In the genomic region with DNA sequence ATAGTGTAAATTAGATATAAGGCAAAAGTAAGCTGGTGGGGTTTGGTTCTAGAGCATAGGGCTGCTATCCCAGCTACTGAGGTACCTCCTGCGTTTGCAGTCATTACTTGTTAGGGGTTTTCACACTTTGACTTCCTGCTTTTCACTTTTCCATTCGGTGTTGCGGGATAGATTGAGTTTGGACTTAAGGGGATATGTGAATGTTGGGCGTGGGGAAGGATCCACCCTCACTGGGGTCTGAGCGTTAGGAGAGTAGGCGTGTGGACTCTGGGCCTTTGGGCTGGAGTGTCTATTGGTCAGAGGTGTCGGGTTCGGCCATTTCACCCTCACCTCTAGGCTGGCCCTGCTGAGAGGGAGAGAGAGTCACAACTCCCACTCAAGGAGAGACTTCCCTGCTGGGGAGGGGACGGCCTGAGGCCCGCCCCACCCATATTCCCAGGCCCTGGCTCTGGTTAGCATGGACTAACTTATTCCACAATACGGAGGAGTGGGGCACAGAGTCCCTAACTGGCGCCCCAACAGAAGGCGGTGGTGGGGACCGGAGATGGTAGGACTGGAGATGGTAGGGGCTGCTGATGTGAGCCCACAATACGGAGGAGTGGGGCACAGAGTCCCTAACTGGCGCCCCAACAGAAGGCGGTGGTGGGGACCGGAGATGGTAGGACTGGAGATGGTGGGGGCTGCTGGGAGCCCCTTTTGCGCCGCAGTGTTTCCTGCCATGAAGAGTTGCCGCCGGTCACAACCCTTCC, we compare ENCODE assay signal across 8 cellular contexts. TPM values are rescaled to one million over a fixed set of nuclear protein-coding genes. Genes with fewer than 3 reads are reported as not detected.
DNase-seq lines count a peak whose midpoint lies in the region; ATAC-seq and TF ChIP-seq lines count a peak whose summit lies in the region.

No MANE protein-coding gene starts in this region.

- no peaks in the 10 kb centered on the region for H3K27me3 ChIP-seq in ACC112 (ENCODE audit: insufficient read depth, low read length)

- H3K4me3 ChIP-seq in ACC112 (ENCODE audit: low read depth, low read length), result peak overlapping the region; percentile 98; the same call in 1 of the 2 replicates

- H2AFZ ChIP-seq in ACC112 (ENCODE audit: low read length, unreplicated experiment), result no peak overlapping the region

- H3K36me3 Mint-ChIP-seq in HFFc6 (ENCODE audit: low read depth), result 0 out of 2 replicates have a peak, but pooled peaks cover 2% of the 10 kb centered on the region
- H3K36me3 Mint-ChIP-seq in chondrocyte (ENCODE audit: low read depth), result peaks cover 1% of the 10 kb centered on the region
- peaks cover 0 to 8% (median 0%) of the 10 kb centered on the region in 3 donors for H3K36me3 Mint-ChIP-seq in naive thymus-derived CD8-positive, alpha-beta T cell

- no peaks in the 10 kb centered on the region for H3K36me3 ChIP-seq in ACC112 (ENCODE audit: insufficient read depth, low read length)

- DNase-seq in HFFc6, result no peak
- DNase-seq in chondrocyte (ENCODE audit: low spot score), result no peak
- no peak for DNase-seq in naive thymus-derived CD8-positive, alpha-beta T cell
- no peak for DNase-seq in HCEC 1CT
- no peak for DNase-seq in NOMO-1 treated with DMSO at 0.1 percent for 48 hours (lab: John Stamatoyannopoulos, UW; ENCODE audit: unreplicated experiment)
- no peak for DNase-seq in epidermal melanocyte (ENCODE audit: insufficient read length, low spot score)

- H3K4me1 ChIP-seq in ACC112 (ENCODE audit: control insufficient read depth, insufficient read depth, low read length, unreplicated experiment), result peaks cover 44% of the 10 kb centered on the region

- H3K27me3 Mint-ChIP-seq in HFFc6 (ENCODE audit: insufficient read depth) (no peaks in the 10 kb centered on the region; the same call in 1 of the 2 replicates), chondrocyte (ENCODE audit: low read depth) (no peaks in the 10 kb centered on the region)
- no peaks in the 10 kb centered on the region for H3K27me3 Mint-ChIP-seq in naive thymus-derived CD8-positive, alpha-beta T cell

- no peak overlapping the region for H3K27ac ChIP-seq in ACC112 (ENCODE audit: low read depth, low read length)

- TF ChIP-seq CTCF in HFFc6 (IDR thresholded peaks at IDR 0.05), result no peak
- no peak for TF ChIP-seq CTCF in chondrocyte (IDR thresholded peaks at IDR 0.05)

- H3K9me3 Mint-ChIP-seq in HFFc6 (no peaks in the 10 kb centered on the region), chondrocyte (ENCODE audit: low read depth) (no peaks in the 10 kb centered on the region)
- H3K9me3 Mint-ChIP-seq in naive thymus-derived CD8-positive, alpha-beta T cell, result no peaks in the 10 kb centered on the region

- H3K27ac Mint-ChIP-seq in HFFc6 (no peak overlapping the region), chondrocyte (ENCODE audit: unreplicated experiment) (no peak overlapping the region)
- peak overlapping the region in 9 of 10 donors; percentile 52 to 97 (median 81) for H3K27ac Mint-ChIP-seq in naive thymus-derived CD8-positive, alpha-beta T cell

- peaks cover 32% of the 10 kb centered on the region for H3K79me2 ChIP-seq in ACC112 (ENCODE audit: control insufficient read depth, insufficient read depth, low read length, unreplicated experiment)

- ATAC-seq in naive thymus-derived CD8-positive, alpha-beta T cell, result peak; percentile 6 to 7
- no peak for ATAC-seq in HG03460 (IDR thresholded peaks at IDR 0.05; ENCODE audit: unreplicated experiment)

- H3K4me1 Mint-ChIP-seq in HFFc6 (ENCODE audit: low read depth) (peaks cover 71% of the 10 kb centered on the region), chondrocyte (ENCODE audit: low read depth) (peaks cover 52% of the 10 kb centered on the region)
- H3K4me1 Mint-ChIP-seq in naive thymus-derived CD8-positive, alpha-beta T cell, result peaks cover 41 to 68% (median 58%) of the 10 kb centered on the region in 4 donors

- peak overlapping the region; percentile 70 for H3K4me3 Mint-ChIP-seq in HFFc6
- H3K4me3 Mint-ChIP-seq in chondrocyte (ENCODE audit: unreplicated experiment), result peak overlapping the region; percentile 90
- H3K4me3 Mint-ChIP-seq in naive thymus-derived CD8-positive, alpha-beta T cell, result peak overlapping the region; percentile 88 to 96 (median 93)

- POLR2A ChIA-PET in naive thymus-derived CD8-positive, alpha-beta T cell (lab: Charles Lee), result interaction anchor here (0.6 to 2.1 kb wide), 6 partner anchors 31 to 286 kb away, joined by 3 to 9 read pairs (median 3); partner anchors contain the start of genes NOP56, PCED1A and VPS16

RNA-seq across cellular contexts. Expression of gene PTPRA, which starts 1.6 kb away (rescaled TPM):
- total RNA-seq in HFFc6 (2021; fragmentation: NEBNext Ultra II Directional; extraction: Animal tissue kit (Norgen Biotek cat#: 25700)), result 10 to 100 TPM; 44.3 to 54.4 (median 48.7) TPM
- total RNA-seq in chondrocyte, result 54.3 to 68.4 TPM (median 54.3 TPM) in 3 replicates
- total RNA-seq in naive thymus-derived CD8-positive, alpha-beta T cell, result 100 to 1,000 TPM in 1 of 2 experiments, 10 to 100 TPM in 1; 90.1 to 106 TPM
- polyA plus RNA-seq in naive thymus-derived CD8-positive, alpha-beta T cell, result 10 to 100 TPM; 24.6 to 51.4 (median 30.8) TPM

RNA-seq across cellular contexts. Expression of gene VPS16, which starts 31.2 kb away (rescaled TPM):
- 10 to 100 TPM; 30.6 to 36.3 (median 35.2) TPM for total RNA-seq in HFFc6 (2021; fragmentation: NEBNext Ultra II Directional; extraction: Animal tissue kit (Norgen Biotek cat#: 25700))
- total RNA-seq in chondrocyte, result 29.9 to 40.7 TPM (median 32.7 TPM) in 3 replicates
- 10 to 100 TPM; 57.6 to 57.8 TPM for total RNA-seq in naive thymus-derived CD8-positive, alpha-beta T cell
- polyA plus RNA-seq in naive thymus-derived CD8-positive, alpha-beta T cell, result 10 to 100 TPM; 34.6 to 40.6 (median 39.3) TPM

RNA-seq across cellular contexts. Expression of gene PCED1A, which starts 31.3 kb away (rescaled TPM):
- total RNA-seq in HFFc6 (2021; fragmentation: NEBNext Ultra II Directional; extraction: Animal tissue kit (Norgen Biotek cat#: 25700)), result 10 to 100 TPM; 22.0 to 24.8 (median 23.8) TPM
- 34.0 to 45.8 TPM (median 37.3 TPM) in 3 replicates for total RNA-seq in chondrocyte
- total RNA-seq in naive thymus-derived CD8-positive, alpha-beta T cell, result 100 to 1,000 TPM in 1 of 2 experiments, 10 to 100 TPM in 1; 89.5 to 101 TPM
- polyA plus RNA-seq in naive thymus-derived CD8-positive, alpha-beta T cell, result 10 to 100 TPM; 21.9 to 29.6 (median 23.6) TPM

RNA-seq across cellular contexts. Expression of gene TMEM239, which starts 55.6 kb away (rescaled TPM):
- not detected for total RNA-seq in HFFc6 (2021; fragmentation: NEBNext Ultra II Directional; extraction: Animal tissue kit (Norgen Biotek cat#: 25700))
- total RNA-seq in chondrocyte, result not detected in 3 replicates
- total RNA-seq in naive thymus-derived CD8-positive, alpha-beta T cell, result not detected
- polyA plus RNA-seq in naive thymus-derived CD8-positive, alpha-beta T cell, result not detected

RNA-seq across cellular contexts. Expression of gene C20orf141, which starts 56.9 kb away (rescaled TPM):
- not detected for total RNA-seq in HFFc6 (2021; fragmentation: NEBNext Ultra II Directional; extraction: Animal tissue kit (Norgen Biotek cat#: 25700))
- total RNA-seq in chondrocyte, result not detected in 3 replicates
- total RNA-seq in naive thymus-derived CD8-positive, alpha-beta T cell, result not detected
- polyA plus RNA-seq in naive thymus-derived CD8-positive, alpha-beta T cell, result not detected

Comparison
In these comparisons a context has a peak if more than half of its experiments do, and no peak if none do; other contexts are left out.
1. H3K27ac Mint-ChIP-seq: peak in naive thymus-derived CD8-positive, alpha-beta T cell (9 of 10); none in HFFc6 (single experiment) and chondrocyte (single experiment).
2. Peak in every context shown above with its lines, with median percentiles within 50 percentile points of each other: H3K4me3 Mint-ChIP-seq.